ENCODE assay signal across 32 cellular contexts in genomic region chr16:88951501-88951900, GRCh38. TPM values are rescaled to one million over a fixed set of nuclear protein-coding genes. Genes with fewer than 3 reads are reported as not detected.
"Had no signal": no experiment of that assay in that cellular context is flagged by ENCODE, and none has a peak within 500 bp of the region (broad histone marks: within the 10 kb centered on the region; RNA-seq: fewer than 3 reads in every experiment).

No MANE protein-coding gene starts in this region.

- ATAC-seq: activated CD8-positive, alpha-beta memory T cell treated with anti-CD3 and anti-CD28 coated beads, Interleukin-2, amount 10 ng/mL, durations not matched to agents 7 days and 5 days; activated CD8-positive, alpha-beta T cell treated with anti-CD3 and anti-CD28 coated beads, Interleukin-2, amount 10 ng/mL, durations not matched to agents 7 days and 5 days; activated naive CD8-positive, alpha-beta T cell treated with anti-CD3 and anti-CD28 coated beads, Interleukin-2, amount 50 U/mL, for 24 hours; effector memory CD8-positive, alpha-beta T cell; gastrocnemius medialis; T-helper 17 cell had no signal

- DNase-seq: activated CD4-positive, alpha-beta T cell treated with anti-CD3 and anti-CD28 coated beads, Interleukin-2, amount 10 ng/mL, durations not matched to agents 24 days and 14 days; activated CD4-positive, CD25-positive, alpha-beta regulatory T cell treated with anti-CD3 and anti-CD28 coated beads, Interleukin-2, amount 50 U/mL, for 72 hours; activated CD8-positive, alpha-beta memory T cell treated with anti-CD3 and anti-CD28 coated beads, Interleukin-2, amount 10 ng/mL, durations not matched to agents 7 days and 5 days; activated CD8-positive, alpha-beta T cell treated with anti-CD3 and anti-CD28 coated beads, Interleukin-2, amount 10 ng/mL, durations not matched to agents 7 days and 5 days; activated naive CD8-positive, alpha-beta T cell treated with anti-CD3 and anti-CD28 coated beads, Interleukin-2, amount 50 U/mL, for 24 hours; activated T-cell treated with anti-CD3 and anti-CD28 coated beads, Interleukin-2, amount 50 U/mL, for 48 hours; amygdala; caudate nucleus; cortex of kidney; effector memory CD8-positive, alpha-beta T cell; erythroblast; gastrocnemius medialis; glutamatergic neuron; left ventricle myocardium inferior; ovary; stimulated activated CD4-positive, alpha-beta T cell treated with anti-CD3 and anti-CD28 coated beads, Interleukin-15, amount 100 ng/mL, for 24 hours; stimulated activated CD4-positive, alpha-beta T cell treated with anti-CD3 and anti-CD28 coated beads, Interleukin-2, amount 100 ng/mL, for 24 hours; stimulated activated naive CD4-positive, alpha-beta T cell treated with Interleukin-2 at 50 U/mL for 16 hours; T-helper 17 cell; T1000; testis; transverse colon; WERI-Rb-1 had no signal

- H3K9me3 Mint-ChIP-seq: activated CD4-positive, alpha-beta T cell treated with anti-CD3 and anti-CD28 coated beads, Interleukin-2, amount 10 ng/mL, durations not matched to agents 24 days and 14 days; activated naive CD4-positive, alpha-beta T cell treated with anti-CD3 and anti-CD28 coated beads, Interleukin-2, amount 50 U/mL, for 24 hours; activated naive CD8-positive, alpha-beta T cell treated with anti-CD3 and anti-CD28 coated beads, Interleukin-2, amount 50 U/mL, for 24 hours; activated T-helper 2 cell treated with anti-CD3 and anti-CD28 coated beads, Interferon-gamma antibody, Interleukin-2, Interleukin-4, amounts not matched to agents 10 μg/mL and 5 μg/mL and 100 μg/mL, durations not matched to agents 14 hours and 24 hours and 36 hours; effector memory CD8-positive, alpha-beta T cell; nephron had no signal

- H3K36me3 Mint-ChIP-seq: activated CD8-positive, alpha-beta memory T cell treated with anti-CD3 and anti-CD28 coated beads, Interleukin-2, amount 10 ng/mL, durations not matched to agents 7 days and 5 days; activated naive CD4-positive, alpha-beta T cell treated with anti-CD3 and anti-CD28 coated beads, Interleukin-2, amount 50 U/mL, for 24 hours had no signal

- H3K4me3 Mint-ChIP-seq: activated CD4-positive, alpha-beta T cell treated with anti-CD3 and anti-CD28 coated beads, Interleukin-2, amount 10 ng/mL, durations not matched to agents 24 days and 14 days; activated CD8-positive, alpha-beta memory T cell treated with anti-CD3 and anti-CD28 coated beads, Interleukin-2, amount 10 ng/mL, durations not matched to agents 7 days and 5 days; activated CD8-positive, alpha-beta T cell treated with anti-CD3 and anti-CD28 coated beads, Interleukin-2, amount 10 ng/mL, durations not matched to agents 7 days and 5 days; activated naive CD4-positive, alpha-beta T cell treated with anti-CD3 and anti-CD28 coated beads, Interleukin-2, amount 50 U/mL, for 24 hours; activated naive CD8-positive, alpha-beta T cell treated with anti-CD3 and anti-CD28 coated beads, Interleukin-2, amount 50 U/mL, for 24 hours; effector memory CD8-positive, alpha-beta T cell; nephron; T-helper 17 cell had no signal

- H3K27me3 Mint-ChIP-seq: activated naive CD4-positive, alpha-beta T cell treated with anti-CD3 and anti-CD28 coated beads, Interleukin-2, amount 50 U/mL, for 24 hours; activated naive CD8-positive, alpha-beta T cell treated with anti-CD3 and anti-CD28 coated beads, Interleukin-2, amount 50 U/mL, for 24 hours had no signal

- H3K4me1 Mint-ChIP-seq: activated CD4-positive, alpha-beta T cell treated with anti-CD3 and anti-CD28 coated beads, Interleukin-2, amount 10 ng/mL, durations not matched to agents 24 days and 14 days; activated CD8-positive, alpha-beta memory T cell treated with anti-CD3 and anti-CD28 coated beads, Interleukin-2, amount 10 ng/mL, durations not matched to agents 7 days and 5 days; activated naive CD4-positive, alpha-beta T cell treated with anti-CD3 and anti-CD28 coated beads, Interleukin-2, amount 50 U/mL, for 24 hours; activated naive CD8-positive, alpha-beta T cell treated with anti-CD3 and anti-CD28 coated beads, Interleukin-2, amount 50 U/mL, for 24 hours; T-helper 17 cell had no signal

- H3K36me3 ChIP-seq: gastrocnemius medialis, left ventricle myocardium inferior, neutrophil, ovary, transverse colon, WERI-Rb-1 had no signal

- H3K4me1 ChIP-seq: gastrocnemius medialis, testis, transverse colon had no signal

- H3K9me3 ChIP-seq: gastrocnemius medialis, left ventricle myocardium inferior, neutrophil, ovary, testis, transverse colon had no signal

- H3K27me3 ChIP-seq: neutrophil, ovary, testis had no signal

- H3K4me2 ChIP-seq: smooth muscle cell had no signal

- H3K27ac Mint-ChIP-seq: activated CD4-positive, alpha-beta T cell treated with anti-CD3 and anti-CD28 coated beads, Interleukin-2, amount 10 ng/mL, durations not matched to agents 24 days and 14 days; activated CD8-positive, alpha-beta memory T cell treated with anti-CD3 and anti-CD28 coated beads, Interleukin-2, amount 10 ng/mL, durations not matched to agents 7 days and 5 days; activated CD8-positive, alpha-beta T cell treated with anti-CD3 and anti-CD28 coated beads, Interleukin-2, amount 10 ng/mL, durations not matched to agents 7 days and 5 days; activated naive CD4-positive, alpha-beta T cell treated with anti-CD3 and anti-CD28 coated beads, Interleukin-2, amount 50 U/mL, for 24 hours; activated naive CD8-positive, alpha-beta T cell treated with anti-CD3 and anti-CD28 coated beads, Interleukin-2, amount 50 U/mL, for 24 hours; activated T-helper 2 cell treated with anti-CD3 and anti-CD28 coated beads, Interferon-gamma antibody, Interleukin-2, Interleukin-4, amounts not matched to agents 10 μg/mL and 5 μg/mL and 100 μg/mL, durations not matched to agents 14 hours and 24 hours and 36 hours; effector memory CD8-positive, alpha-beta T cell; nephron; progenitor cell of endocrine pancreas; T-helper 17 cell had no signal

- H3K27ac ChIP-seq: gastrocnemius medialis, left ventricle myocardium inferior, neutrophil, ovary, testis, transverse colon, WERI-Rb-1 had no signal

- H3K4me3 ChIP-seq: gastrocnemius medialis, left ventricle myocardium inferior, ovary, smooth muscle cell, testis, transverse colon had no signal

RNA-seq across cellular contexts. Expression of gene CBFA2T3, which starts 25.5 kb away (rescaled TPM):
- total RNA-seq: activated CD4-positive, alpha-beta T cell treated with anti-CD3 and anti-CD28 coated beads, Interleukin-2, amount 10 ng/mL, durations not matched to agents 24 days and 14 days; activated CD8-positive, alpha-beta T cell treated with anti-CD3 and anti-CD28 coated beads, Interleukin-2, amount 10 ng/mL, durations not matched to agents 7 days and 5 days; chondrocyte; lung microvascular endothelial cell; renal cortical epithelial cell; smooth muscle cell had no signal
